ENCODE assay signal across 8 cellular contexts in genomic region chr18:21243041-21243431, GRCh38. TPM values are rescaled to one million over a fixed set of nuclear protein-coding genes. Genes with fewer than 3 reads are reported as not detected.
DNase-seq lines count a peak whose midpoint lies in the region; ATAC-seq and TF ChIP-seq lines count a peak whose summit lies in the region.

No MANE protein-coding gene starts in this region.

- in situ Hi-C loops in T47D (cut with HindIII; ENCODE audit: low pct_unique_long_range_greater_than_20kb, low sequenced_read_pairs) = no loop called here
- in situ Hi-C loops in transverse colon (cut with MboI; ENCODE audit: low pct_ligation_motif_present in 1 of 4, low pct_unique_long_range_greater_than_20kb in 1 of 4, low sequenced_read_pairs in 3 of 4) = no loop called here

- TF ChIP-seq EP300 in transverse colon (IDR thresholded peaks at IDR 0.05; ENCODE audit: low read depth) = no peak

- H3K9me3 ChIP-seq in liver (ENCODE audit: control insufficient read depth in 4 of 4, low read length in 3 of 4) = no peaks in the 10 kb centered on the region
- no peaks in the 10 kb centered on the region for H3K9me3 ChIP-seq in transverse colon

- H3K27ac ChIP-seq in liver (ENCODE audit: low read depth in 1 of 2, low read length in 2 of 2) (peak overlapping the region; percentile 88 to 92), transverse colon (no peak overlapping the region)

- no peak for TF ChIP-seq POLR2A in transverse colon (IDR thresholded peaks at IDR 0.05)

- no peak for TF ChIP-seq RAD21 in liver (IDR thresholded peaks at IDR 0.05)

- no peak overlapping the region for H3K27ac Mint-ChIP-seq in activated CD4-positive, alpha-beta memory T cell treated with anti-CD3 and anti-CD28 coated beads for 36 hours
- no peak overlapping the region for H3K27ac Mint-ChIP-seq in activated CD4-positive, alpha-beta memory T cell treated with anti-CD3 and anti-CD28 coated beads, Interleukin-2, amount 10 ng/mL, durations not matched to agents 7 days and 5 days

- no peaks in the 10 kb centered on the region for H3K9me3 Mint-ChIP-seq in activated CD4-positive, alpha-beta memory T cell treated with anti-CD3 and anti-CD28 coated beads for 36 hours
- H3K9me3 Mint-ChIP-seq in activated CD4-positive, alpha-beta memory T cell treated with anti-CD3 and anti-CD28 coated beads, Interleukin-2, amount 10 ng/mL, durations not matched to agents 7 days and 5 days = no peaks in the 10 kb centered on the region

- H3K36me3 ChIP-seq in liver (ENCODE audit: control insufficient read depth in 4 of 4, insufficient read depth in 3 of 4, low read depth in 1 of 4, low read length in 3 of 4) (no peaks in the 10 kb centered on the region), transverse colon (no peaks in the 10 kb centered on the region)

- no peaks in the 10 kb centered on the region for H3K27me3 ChIP-seq in liver (ENCODE audit: control insufficient read depth in 4 of 4, insufficient read depth in 4 of 4, low read length in 3 of 4)
- H3K27me3 ChIP-seq in transverse colon = peaks cover 67% of the 10 kb centered on the region

- TF ChIP-seq CTCF in liver (IDR thresholded peaks at IDR 0.05; ENCODE audit: low read depth, low read length, missing input control) = no peak
- no peak for TF ChIP-seq CTCF in transverse colon (IDR thresholded peaks at IDR 0.05)

- DNase-seq in activated CD4-positive, alpha-beta memory T cell treated with anti-CD3 and anti-CD28 coated beads for 36 hours = no peak
- no peak for DNase-seq in activated CD4-positive, alpha-beta memory T cell treated with anti-CD3 and anti-CD28 coated beads, Interleukin-2, amount 10 ng/mL, durations not matched to agents 7 days and 5 days
- DNase-seq in T47D (ENCODE audit: low read depth in 1 of 2, low spot score in 1 of 2) = peak; percentile 16 to 35
- peak; percentile 6 for DNase-seq in transverse colon
- DNase-seq in cerebellar nuclear complex (lab: John Stamatoyannopoulos, UW) = no peak

- no peak for ATAC-seq in HG02852 (IDR thresholded peaks at IDR 0.05; ENCODE audit: unreplicated experiment)
- no peak for ATAC-seq in GM18498 (IDR thresholded peaks at IDR 0.05; ENCODE audit: unreplicated experiment)

- POLR2A ChIA-PET in activated CD4-positive, alpha-beta memory T cell treated with anti-CD3 and anti-CD28 coated beads for 36 hours (lab: Charles Lee) = no interaction called here
- POLR2A ChIA-PET in activated CD4-positive, alpha-beta memory T cell treated with anti-CD3 and anti-CD28 coated beads, Interleukin-2, amount 10 ng/mL, durations not matched to agents 7 days and 5 days (lab: Charles Lee) = no interaction called here

- peaks cover 6% of the 10 kb centered on the region for H3K4me1 Mint-ChIP-seq in activated CD4-positive, alpha-beta memory T cell treated with anti-CD3 and anti-CD28 coated beads for 36 hours (ENCODE audit: low read depth)
- peaks cover 6% of the 10 kb centered on the region for H3K4me1 Mint-ChIP-seq in activated CD4-positive, alpha-beta memory T cell treated with anti-CD3 and anti-CD28 coated beads, Interleukin-2, amount 10 ng/mL, durations not matched to agents 7 days and 5 days

- WGBS in liver = 2% methylated on average over 21 of the region's 21 CpGs
- WGBS in transverse colon (ENCODE audit: low coverage in 1 of 2), 2 donors = 6 to 7% methylated on average over 12 to 21 of the region's 21 CpGs

- intact Hi-C loops in activated CD4-positive, alpha-beta memory T cell treated with anti-CD3 and anti-CD28 coated beads for 36 hours (cut with micrococcal nuclease) = no loop called here
- intact Hi-C loops in transverse colon (cut with DNase I; ENCODE audit: low total_unique reads) = no loop called here

- peak overlapping the region; percentile 7 for H3K4me3 Mint-ChIP-seq in activated CD4-positive, alpha-beta memory T cell treated with anti-CD3 and anti-CD28 coated beads for 36 hours
- no peak overlapping the region for H3K4me3 Mint-ChIP-seq in activated CD4-positive, alpha-beta memory T cell treated with anti-CD3 and anti-CD28 coated beads, Interleukin-2, amount 10 ng/mL, durations not matched to agents 7 days and 5 days

- H3K4me3 ChIP-seq in liver (ENCODE audit: low read depth in 1 of 3, low read length in 3 of 3) (peak overlapping the region; percentile 67 to 82 (median 69)), transverse colon (peak overlapping the region in 3 of 4 donors; percentile 39 to 68 (median 54))

- H3K4me1 ChIP-seq in liver (ENCODE audit: control insufficient read depth in 4 of 4, insufficient read depth in 4 of 4, low read length in 3 of 4) (peaks cover 4 to 15% (median 6%) of the 10 kb centered on the region in 4 donors), transverse colon (peaks cover 6 to 24% (median 15%) of the 10 kb centered on the region in 4 donors)

- H3K9ac ChIP-seq in liver (ENCODE audit: low read depth in 1 of 2, low read length in 2 of 2) = peak overlapping the region; percentile 21 to 53

- peaks cover 47% of the 10 kb centered on the region for H3K27me3 Mint-ChIP-seq in activated CD4-positive, alpha-beta memory T cell treated with anti-CD3 and anti-CD28 coated beads for 36 hours
- H3K27me3 Mint-ChIP-seq in activated CD4-positive, alpha-beta memory T cell treated with anti-CD3 and anti-CD28 coated beads, Interleukin-2, amount 10 ng/mL, durations not matched to agents 7 days and 5 days = peaks cover 56% of the 10 kb centered on the region

- CTCF ChIA-PET in activated CD4-positive, alpha-beta memory T cell treated with anti-CD3 and anti-CD28 coated beads for 36 hours (lab: Charles Lee) = interaction anchor here (1.0 kb wide), 1 partner anchor 23 kb away, joined by 3 read pairs; no protein-coding TSS in a partner anchor
- CTCF ChIA-PET in activated CD4-positive, alpha-beta memory T cell treated with anti-CD3 and anti-CD28 coated beads, Interleukin-2, amount 10 ng/mL, durations not matched to agents 7 days and 5 days (lab: Charles Lee) = no interaction called here

- H3K36me3 Mint-ChIP-seq in activated CD4-positive, alpha-beta memory T cell treated with anti-CD3 and anti-CD28 coated beads for 36 hours = no peaks in the 10 kb centered on the region
- peaks cover 3% of the 10 kb centered on the region for H3K36me3 Mint-ChIP-seq in activated CD4-positive, alpha-beta memory T cell treated with anti-CD3 and anti-CD28 coated beads, Interleukin-2, amount 10 ng/mL, durations not matched to agents 7 days and 5 days (ENCODE audit: low read depth)

TF ChIP-seq in liver, 16 proteins besides CTCF, POLR2A, EP300 and RAD21:
- TF ChIP-seq NR2F2 (IDR thresholded peaks at IDR 0.05) (no peak), FOXA2 (IDR thresholded peaks at IDR 0.05) (no peak), YY1 (IDR thresholded peaks at IDR 0.05) (peak; percentile 11)

RNA-seq across cellular contexts. Expression of gene GREB1L, which starts 1.0 kb away (rescaled TPM):
- not detected for total RNA-seq in activated CD4-positive, alpha-beta memory T cell treated with anti-CD3 and anti-CD28 coated beads for 36 hours
- not detected for total RNA-seq in activated CD4-positive, alpha-beta memory T cell treated with anti-CD3 and anti-CD28 coated beads, Interleukin-2, amount 10 ng/mL, durations not matched to agents 7 days and 5 days
- total RNA-seq in liver (10 to 100 TPM in 1 of 2 donors, 1 to 10 TPM in 1; 3.7 to 13.1 TPM), transverse colon (1 to 10 TPM in 2 of 4 donors, not detected in 2; 1.1 to 1.5 TPM)
- polyA plus RNA-seq in liver = 1 to 10 TPM; 1.2 to 2.3 TPM

Comparison
In these comparisons a context has a peak if more than half of its experiments do, and no peak if none do; other contexts are left out.
1. DNase-seq: peak in T47D (2 of 2) and transverse colon (single experiment); none in activated CD4-positive, alpha-beta memory T cell treated with anti-CD3 and anti-CD28 coated beads for 36 hours (single experiment), activated CD4-positive, alpha-beta memory T cell treated with anti-CD3 and anti-CD28 coated beads, Interleukin-2, amount 10 ng/mL, durations not matched to agents 7 days and 5 days (single experiment) and cerebellar nuclear complex (0 of 2).
2. H3K27ac ChIP-seq: peak in liver (2 of 2); none in transverse colon (0 of 4).